Comparison of ENCODE assay signal across 1 cellular context in genomic region chr20:48512539-48512938, GRCh38.
DNase-seq lines count a peak whose midpoint lies in the region.
"Not testable (repeated sequence)": the region's sequence is repeated elsewhere in the genome, so short reads cannot be mapped to it uniquely, and the experiment has no call there.

No MANE protein-coding gene starts in this region.

- intact Hi-C loops in posterior vena cava (cut with DNase I) = not testable (repeated sequence)

- DNase-seq in posterior vena cava (ENCODE audit: low spot score) = peak; percentile 72
